16 cellular contexts compared by ENCODE assay signal in genomic region chr13:68810660-68811059, GRCh38.
DNase-seq lines count a peak whose midpoint lies in the region; ATAC-seq, FAIRE-seq and TF ChIP-seq lines count a peak whose summit lies in the region.
"Had no signal": no experiment of that assay in that cellular context is flagged by ENCODE, and none has a peak within 500 bp of the region (broad histone marks: within the 10 kb centered on the region; RNA-seq: fewer than 3 reads in every experiment).

No MANE protein-coding gene starts in this region.

- H3K79me2 ChIP-seq in OCI-LY1 (ENCODE audit: insufficient read depth, low read length) (no peaks in the 10 kb centered on the region), H1 (ENCODE audit: control insufficient read depth in 1 of 2, insufficient read depth in 2 of 2, low read length in 2 of 2) (no peaks in the 10 kb centered on the region)

- no peaks in the 10 kb centered on the region for H3K4me1 ChIP-seq in BE2C
- no peaks in the 10 kb centered on the region for H3K4me1 ChIP-seq in OCI-LY1 (ENCODE audit: insufficient read depth, low read length, severe bottlenecking)
- H3K4me1 ChIP-seq in H1 (replicated peaks in 1 of 4; ENCODE audit: control insufficient read depth in 3 of 4, insufficient read depth in 4 of 4, low read length in 3 of 4): no peaks in the 10 kb centered on the region
- no peaks in the 10 kb centered on the region for H3K4me1 ChIP-seq in kidney (ENCODE audit: control insufficient read depth in 1 of 2, insufficient read depth in 1 of 2, low read depth in 1 of 2, low read length in 2 of 2)
- H3K4me1 ChIP-seq: BLaER1 had no signal

- H3K23me2 ChIP-seq in H1 (ENCODE audit: low read depth, low read length): no peaks in the 10 kb centered on the region

- intact Hi-C loops in kidney (cut with DNase I): no loop called here

- no peak overlapping the region for H2BK120ac ChIP-seq in H1 (replicated peaks; ENCODE audit: low read depth, low read length)

- no peak overlapping the region for H3K23ac ChIP-seq in H1 (ENCODE audit: insufficient read length)

- TF ChIP-seq EP300 in H1 (IDR thresholded peaks at IDR 0.05; ENCODE audit: borderline replicate concordance in 1 of 2, low read depth in 2 of 2, low read length in 2 of 2): no peak

- H3K9ac ChIP-seq in OCI-LY1 (ENCODE audit: low read length) (no peak overlapping the region), H1 (replicated peaks in 1 of 4; ENCODE audit: extremely low read depth in 1 of 4, low read depth in 3 of 4, low read length in 3 of 4) (no peak overlapping the region), kidney (ENCODE audit: low read length in 2 of 2) (no peak overlapping the region)
- H3K9ac ChIP-seq: BLaER1 had no signal

- POLR2A ChIA-PET in H1 (lab: Charles Lee; ENCODE audit: partially characterized antibody): no interaction called here

- no peak for ATAC-seq in HG03354 (IDR thresholded peaks at IDR 0.05; ENCODE audit: poor library complexity, severe bottlenecking, unreplicated experiment)
- ATAC-seq: natural killer cell had no signal

- no peak overlapping the region for H2BK20ac ChIP-seq in H1 (ENCODE audit: low read length)

- TF ChIP-seq CTCF in BE2C (IDR thresholded peaks at IDR 0.05; ENCODE audit: low read depth, low read length) (peak; percentile 62), OCI-LY1 (IDR thresholded peaks at IDR 0.05; ENCODE audit: low read length) (peak; percentile 44), H1 (IDR thresholded peaks at IDR 0.05; ENCODE audit: control extremely low read depth in 1 of 3, insufficient read depth in 1 of 3, low read depth in 1 of 3, low read length in 3 of 3) (peak in 1 of 3 experiments; percentile 56; a peak in 2 of 4 replicates), kidney (IDR thresholded peaks at IDR 0.05; ENCODE audit: borderline replicate concordance, extremely low read depth, insufficient read depth) (no peak)

- no peak overlapping the region for H4K8ac ChIP-seq in H1 (ENCODE audit: extremely low read depth, insufficient read depth, low read length)

- 25% methylated on average over 1 of the region's 1 CpG; no CpG with 5 or more reads in 1 of the 2 experiments for WGBS in H1 (ENCODE audit: extremely low coverage in 1 of 2, insufficient coverage in 1 of 2, insufficient read length in 1 of 2, insufficient replicate concordance in 2 of 2, low coverage in 1 of 2, low lambda C conversion rate in 2 of 2, missing lambda C conversion rate in 1 of 2), 2 experiments

- H2BK5ac ChIP-seq in H1 (ENCODE audit: low read depth, low read length): no peak overlapping the region

- H3K14ac ChIP-seq in H1 (ENCODE audit: insufficient read length): no peak overlapping the region

- H3K27ac ChIP-seq in OCI-LY1 (ENCODE audit: low read depth, low read length, poor library complexity, severe bottlenecking): no peak overlapping the region
- H3K27ac ChIP-seq in H1 (ENCODE audit: low read depth, low read length): no peak overlapping the region
- no peak overlapping the region for H3K27ac ChIP-seq in kidney (ENCODE audit: low read depth in 2 of 2, low read length in 2 of 2)
- H3K27ac ChIP-seq: BLaER1 had no signal

- H4K5ac ChIP-seq in H1 (ENCODE audit: insufficient read length, low read depth, low read length): no peak overlapping the region

- H3K4ac ChIP-seq in H1 (replicated peaks; ENCODE audit: insufficient read length, low read depth, low read length): no peak overlapping the region

- no peaks in the 10 kb centered on the region for H3K79me1 ChIP-seq in H1 (ENCODE audit: low read depth, low read length)

- no peak overlapping the region for H3K18ac ChIP-seq in H1 (ENCODE audit: extremely low read depth, low read length)

- no peak overlapping the region for H2BK12ac ChIP-seq in H1 (ENCODE audit: low read depth, low read length)

- no peaks in the 10 kb centered on the region for H4K20me1 ChIP-seq in OCI-LY1 (ENCODE audit: insufficient read depth, low read length)
- H4K20me1 ChIP-seq in H1 (replicated peaks in 1 of 2; ENCODE audit: control insufficient read depth in 1 of 2, insufficient read depth in 2 of 2, low read length in 2 of 2): no peaks in the 10 kb centered on the region
- H4K20me1 ChIP-seq: BLaER1 had no signal

- H3K4me3 ChIP-seq in BE2C (ENCODE audit: low read depth, low read length): no peak overlapping the region
- H3K4me3 ChIP-seq in H7 (ENCODE audit: insufficient read depth, low read depth, low read length): no peak overlapping the region
- H3K4me3 ChIP-seq in OCI-LY1 (ENCODE audit: low read depth, low read length, poor library complexity, severe bottlenecking): no peak overlapping the region
- no peak overlapping the region for H3K4me3 ChIP-seq in H1 (ENCODE audit: extremely low read depth in 1 of 4, insufficient read depth in 2 of 4, low read depth in 3 of 4, low read length in 4 of 4)
- no peak overlapping the region for H3K4me3 ChIP-seq in kidney (ENCODE audit: low read length in 2 of 2)
- H3K4me3 ChIP-seq: BLaER1 had no signal

- H3K4me2 ChIP-seq in OCI-LY1 (ENCODE audit: low read length) (no peak overlapping the region), H1 (ENCODE audit: insufficient read depth in 1 of 2, low read depth in 2 of 2, low read length in 2 of 2) (no peak overlapping the region)
- H3K4me2 ChIP-seq: BLaER1 had no signal

- no peaks in the 10 kb centered on the region for H3K27me3 ChIP-seq in BE2C
- H3K27me3 ChIP-seq in H7 (ENCODE audit: control insufficient read depth, insufficient read depth, low read length): no peaks in the 10 kb centered on the region
- H3K27me3 ChIP-seq in OCI-LY1 (ENCODE audit: insufficient read depth, low read length): no peaks in the 10 kb centered on the region
- no peaks in the 10 kb centered on the region for H3K27me3 ChIP-seq in H1 (replicated peaks in 1 of 4; ENCODE audit: control insufficient read depth in 3 of 4, extremely low read depth in 1 of 4, insufficient read depth in 3 of 4, low read length in 3 of 4)
- H3K27me3 ChIP-seq: BLaER1 had no signal

- FAIRE-seq in H1 (lab: Jason Lieb, UNC) (peak; percentile 71), kidney (lab: Jason Lieb, UNC) (no peak)
- FAIRE-seq: RCC 7860 had no signal

- CTCF ChIA-PET in H1 (lab: Charles Lee; ENCODE audit: partially characterized antibody): interaction anchor here (0.6 to 2.1 kb wide), 12 partner anchors 9 to 1547 kb away, joined by 3 to 10 read pairs (median 4); no protein-coding TSS in a partner anchor

- H3K9me3 ChIP-seq in BE2C (no peaks in the 10 kb centered on the region), OCI-LY1 (ENCODE audit: low read length) (no peaks in the 10 kb centered on the region), H1 (ENCODE audit: insufficient read depth in 2 of 2, low read depth in 1 of 2, low read length in 1 of 2) (no peaks in the 10 kb centered on the region), kidney (ENCODE audit: control insufficient read depth in 1 of 2, low read length in 2 of 2) (no peaks in the 10 kb centered on the region)
- H3K9me3 ChIP-seq: BLaER1 had no signal

- TF ChIP-seq RAD21 in H1 (IDR thresholded peaks at IDR 0.05 in 1 of 2, conservative IDR thresholded peaks at IDR 0.05 in 1 of 2; ENCODE audit: low read depth in 2 of 2, low read length in 2 of 2): peak; percentile 80 to 81

- no peak overlapping the region for H4K91ac ChIP-seq in H1 (replicated peaks; ENCODE audit: insufficient read length, low read length)

- H3K36me3 ChIP-seq in BE2C (no peaks in the 10 kb centered on the region), H7 (replicated peaks; ENCODE audit: control insufficient read depth, insufficient read depth, low read length) (no peaks in the 10 kb centered on the region), OCI-LY1 (ENCODE audit: insufficient read depth, low read length) (no peaks in the 10 kb centered on the region), H1 (ENCODE audit: control insufficient read depth in 2 of 4, insufficient read depth in 4 of 4, low read length in 3 of 4) (no peaks in the 10 kb centered on the region), kidney (ENCODE audit: control insufficient read depth in 1 of 2, insufficient read depth in 2 of 2, low read length in 2 of 2) (no peaks in the 10 kb centered on the region)
- H3K36me3 ChIP-seq: BLaER1 had no signal

- peak; percentile 10 for DNase-seq in BE2C
- peak; percentile 8 for DNase-seq in H7
- no peak for DNase-seq in H1 (ENCODE audit: low read depth in 1 of 2, low spot score in 2 of 2)
- DNase-seq in kidney: no peak
- no peak for DNase-seq in DMS79 treated with DMSO at 0.1 percent for 48 hours (lab: John Stamatoyannopoulos, UW)
- DNase-seq in GDM1 (lab: John Stamatoyannopoulos, UW): no peak
- DNase-seq: activated CD8-positive, alpha-beta memory T cell treated with anti-CD3 and anti-CD28 coated beads, Interleukin-2, amount 50 U/mL, for 4 hours; dermis blood vessel endothelial cell; kidney glomerular epithelial cell; natural killer cell; NCI-H2029; substantia nigra had no signal

- H3F3A ChIP-seq in OCI-LY1 (ENCODE audit: insufficient read depth, low read length): no peaks in the 10 kb centered on the region

- no peaks in the 10 kb centered on the region for H3K9me2 ChIP-seq in OCI-LY1 (ENCODE audit: low read depth, low read length)

- H2AK5ac ChIP-seq in H1 (ENCODE audit: low read depth, low read length): no peak overlapping the region

- no peak overlapping the region for H3K56ac ChIP-seq in H1 (replicated peaks; ENCODE audit: insufficient read length, low read depth, low read length)

- no peak for TF ChIP-seq POLR2A in H1 (IDR thresholded peaks at IDR 0.05; ENCODE audit: control extremely low read depth in 1 of 2, low read depth in 2 of 2, low read length in 2 of 2)

- H2AFZ ChIP-seq in OCI-LY1 (ENCODE audit: low read length) (no peak overlapping the region), H1 (ENCODE audit: low read length) (no peak overlapping the region)

- no peak overlapping the region for H2BK15ac ChIP-seq in H1 (ENCODE audit: low read length)

TF ChIP-seq in H1, 55 proteins besides CTCF, POLR2A, EP300 and RAD21 (continues in another document):
- TF ChIP-seq SIX5 (IDR thresholded peaks at IDR 0.05; ENCODE audit: low read depth, low read length) (no peak), RXRA (IDR thresholded peaks at IDR 0.05; ENCODE audit: insufficient read depth, low read depth, low read length) (no peak), E2F6 (IDR thresholded peaks at IDR 0.05) (no peak), POU5F1 (IDR thresholded peaks at IDR 0.05; ENCODE audit: low read depth, low read length) (no peak), SP2 (IDR thresholded peaks at IDR 0.05; ENCODE audit: low read length) (no peak)
- TF ChIP-seq, protein P1, sequence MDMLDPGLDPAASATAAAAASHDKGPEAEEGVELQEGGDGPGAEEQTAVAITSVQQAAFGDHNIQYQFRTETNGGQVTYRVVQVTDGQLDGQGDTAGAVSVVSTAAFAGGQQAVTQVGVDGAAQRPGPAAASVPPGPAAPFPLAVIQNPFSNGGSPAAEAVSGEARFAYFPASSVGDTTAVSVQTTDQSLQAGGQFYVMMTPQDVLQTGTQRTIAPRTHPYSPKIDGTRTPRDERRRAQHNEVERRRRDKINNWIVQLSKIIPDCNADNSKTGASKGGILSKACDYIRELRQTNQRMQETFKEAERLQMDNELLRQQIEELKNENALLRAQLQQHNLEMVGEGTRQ (IDR thresholded peaks at IDR 0.05; ENCODE audit: low read length): no peak

Comparison
In these comparisons a context has a peak if more than half of its experiments do, and no peak if none do; other contexts are left out.
1. DNase-seq: peak in BE2C (single experiment) and H7 (single experiment); none in H1 (0 of 2), kidney (single experiment), DMS79 treated with DMSO at 0.1 percent for 48 hours (single experiment) and GDM1 (single experiment).